ENCODE assay signal across 18 cellular contexts in the genomic region with DNA sequence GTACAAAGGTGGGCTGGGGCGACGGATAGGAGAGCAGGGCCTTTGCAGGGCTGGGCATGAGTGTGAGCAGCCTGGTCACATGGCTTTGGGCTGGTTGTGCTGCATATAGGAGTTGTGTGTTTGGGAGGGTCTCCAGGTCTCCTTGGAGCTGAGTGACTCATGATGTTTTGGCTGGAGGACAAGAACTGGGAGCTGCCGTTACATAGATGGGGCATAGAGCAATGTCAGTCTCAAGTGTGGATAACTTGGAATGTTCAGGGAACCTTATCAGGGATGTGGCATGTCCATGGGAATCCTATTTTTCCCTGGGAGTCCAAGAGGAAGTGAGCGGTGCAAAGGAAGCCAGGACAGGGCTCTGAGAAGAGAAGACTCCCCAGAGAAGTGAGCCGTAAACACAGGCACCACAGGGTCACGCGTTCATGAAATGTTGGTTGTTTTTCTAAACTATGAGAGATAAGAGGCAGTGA.
A peak's percentile ranks its signal among the peaks of the same experiment; 100 is the strongest.
DNase-seq lines count a peak whose midpoint lies in the region; ATAC-seq and TF ChIP-seq lines count a peak whose summit lies in the region.
"Had no signal": no experiment of that assay in that cellular context is flagged by ENCODE, and none has a peak within 500 bp of the region (broad histone marks: within the 10 kb centered on the region; RNA-seq: fewer than 3 reads in every experiment).

No MANE protein-coding gene starts in this region.

- H2AFZ ChIP-seq in hepatocyte, result no peak overlapping the region
- H2AFZ ChIP-seq: neural progenitor cell had no signal

- peaks cover 0 to 12% of the 10 kb centered on the region in 2 donors for H3K4me1 ChIP-seq in right atrium auricular region
- H3K4me1 ChIP-seq in hepatocyte (ENCODE audit: insufficient read depth), result no peaks in the 10 kb centered on the region
- peaks cover 2 to 3% of the 10 kb centered on the region in 2 donors for H3K4me1 ChIP-seq in aorta (ENCODE audit: control insufficient read depth in 1 of 2, insufficient read depth in 2 of 2, low read length in 2 of 2)
- H3K4me1 ChIP-seq: neural progenitor cell had no signal

- no peak overlapping the region for H3K4me3 ChIP-seq in right atrium auricular region
- H3K4me3 ChIP-seq in choroid plexus epithelial cell (ENCODE audit: low read depth, low read length), result no peak overlapping the region
- H3K4me3 ChIP-seq in hepatocyte, result no peak overlapping the region
- H3K4me3 ChIP-seq in aorta (ENCODE audit: low read length in 2 of 2), result no peak overlapping the region
- H3K4me3 ChIP-seq: neural progenitor cell had no signal

- DNase-seq in Right ventricle myocardium superior (no peak), right atrium auricular region (ENCODE audit: low spot score) (no peak), choroid plexus epithelial cell (ENCODE audit: low read depth) (peak; percentile 61), hepatocyte (ENCODE audit: low spot score) (peak; percentile 15), aorta (peak; percentile 56 to 78), NCI-H1092 treated with DMSO at 0.1 percent for 48 hours (lab: John Stamatoyannopoulos, UW) (no peak), occipital lobe (lab: John Stamatoyannopoulos, UW) (no peak)
- DNase-seq: activated CD4-positive, alpha-beta T cell treated with anti-CD3 and anti-CD28 coated beads, Interleukin-2, amount 10 ng/mL, durations not matched to agents 24 days and 14 days; activated CD8-positive, alpha-beta memory T cell treated with anti-CD3 and anti-CD28 coated beads, Interleukin-2, amount 50 U/mL, for 4 hours; COR-L47; DND-41; HFFc6; NCI-H1436; NCI-H2171; SHP77; T-cell had no signal

- H3K27ac ChIP-seq in right atrium auricular region (no peak overlapping the region), hepatocyte (no peak overlapping the region), aorta (ENCODE audit: low read depth in 1 of 2, low read length in 2 of 2) (peak overlapping the region in 1 of 2 donors; percentile 12)
- H3K27ac ChIP-seq: neural progenitor cell had no signal

- H3K36me3 ChIP-seq in right atrium auricular region, result no peaks in the 10 kb centered on the region
- H3K36me3 ChIP-seq in hepatocyte (replicated peaks; ENCODE audit: insufficient read depth, low read depth), result no peaks in the 10 kb centered on the region
- H3K36me3 ChIP-seq in aorta (ENCODE audit: control insufficient read depth in 1 of 2, insufficient read depth in 2 of 2, low read length in 1 of 2), result no peaks in the 10 kb centered on the region
- H3K36me3 ChIP-seq: neural progenitor cell had no signal

- H4K20me1 ChIP-seq in hepatocyte (ENCODE audit: insufficient read depth, poor library complexity, severe bottlenecking), result no peaks in the 10 kb centered on the region

- no peaks in the 10 kb centered on the region for H3K9me2 ChIP-seq in hepatocyte (replicated peaks; ENCODE audit: insufficient read depth)

- no peak for TF ChIP-seq CTCF in right atrium auricular region (IDR thresholded peaks at IDR 0.05)
- TF ChIP-seq CTCF in choroid plexus epithelial cell (conservative IDR thresholded peaks at IDR 0.05; ENCODE audit: low read depth, low read length), result no peak
- no peak for TF ChIP-seq CTCF in hepatocyte (IDR thresholded peaks at IDR 0.05; ENCODE audit: poor library complexity)

- H3K4me2 ChIP-seq in hepatocyte, result no peak overlapping the region
- H3K4me2 ChIP-seq: neural progenitor cell had no signal

- no peaks in the 10 kb centered on the region for H3K79me2 ChIP-seq in hepatocyte

- no peaks in the 10 kb centered on the region for H3K27me3 ChIP-seq in right atrium auricular region
- no peaks in the 10 kb centered on the region for H3K27me3 ChIP-seq in hepatocyte
- no peaks in the 10 kb centered on the region for H3K27me3 ChIP-seq in aorta (ENCODE audit: control insufficient read depth in 1 of 2, insufficient read depth in 2 of 2, low read length in 1 of 2)
- H3K27me3 ChIP-seq: neural progenitor cell had no signal

- WGBS in hepatocyte (ENCODE audit: low lambda C conversion rate, missing lambda C conversion rate), result 88% methylated on average over 7 of the region's 7 CpGs
- 18% methylated on average over 7 of the region's 7 CpGs for WGBS in aorta, 2 donors

- ATAC-seq in Right ventricle myocardium superior (ENCODE audit: poor library complexity) (peak; percentile 64), aorta (ENCODE audit: low FRiP score) (peak; percentile 64), GM21390 (IDR thresholded peaks at IDR 0.05; ENCODE audit: unreplicated experiment) (no peak)
- ATAC-seq: T-cell had no signal

- H3K9me3 ChIP-seq in right atrium auricular region (no peaks in the 10 kb centered on the region), hepatocyte (ENCODE audit: low read depth) (no peaks in the 10 kb centered on the region), aorta (ENCODE audit: control insufficient read depth, low read length) (no peaks in the 10 kb centered on the region)

- intact Hi-C loops in Right ventricle myocardium superior (cut with DNase I) (no loop called here), aorta (cut with DNase I) (no loop called here)

Comparison
In these comparisons a context has a peak if more than half of its experiments do, and no peak if none do; other contexts are left out.
1. DNase-seq: peak in choroid plexus epithelial cell (single experiment), hepatocyte (single experiment) and aorta (2 of 2); none in Right ventricle myocardium superior (single experiment), right atrium auricular region (single experiment), NCI-H1092 treated with DMSO at 0.1 percent for 48 hours (single experiment) and occipital lobe (single experiment).